ENCODE assay signal across 23 cellular contexts in the genomic region with DNA sequence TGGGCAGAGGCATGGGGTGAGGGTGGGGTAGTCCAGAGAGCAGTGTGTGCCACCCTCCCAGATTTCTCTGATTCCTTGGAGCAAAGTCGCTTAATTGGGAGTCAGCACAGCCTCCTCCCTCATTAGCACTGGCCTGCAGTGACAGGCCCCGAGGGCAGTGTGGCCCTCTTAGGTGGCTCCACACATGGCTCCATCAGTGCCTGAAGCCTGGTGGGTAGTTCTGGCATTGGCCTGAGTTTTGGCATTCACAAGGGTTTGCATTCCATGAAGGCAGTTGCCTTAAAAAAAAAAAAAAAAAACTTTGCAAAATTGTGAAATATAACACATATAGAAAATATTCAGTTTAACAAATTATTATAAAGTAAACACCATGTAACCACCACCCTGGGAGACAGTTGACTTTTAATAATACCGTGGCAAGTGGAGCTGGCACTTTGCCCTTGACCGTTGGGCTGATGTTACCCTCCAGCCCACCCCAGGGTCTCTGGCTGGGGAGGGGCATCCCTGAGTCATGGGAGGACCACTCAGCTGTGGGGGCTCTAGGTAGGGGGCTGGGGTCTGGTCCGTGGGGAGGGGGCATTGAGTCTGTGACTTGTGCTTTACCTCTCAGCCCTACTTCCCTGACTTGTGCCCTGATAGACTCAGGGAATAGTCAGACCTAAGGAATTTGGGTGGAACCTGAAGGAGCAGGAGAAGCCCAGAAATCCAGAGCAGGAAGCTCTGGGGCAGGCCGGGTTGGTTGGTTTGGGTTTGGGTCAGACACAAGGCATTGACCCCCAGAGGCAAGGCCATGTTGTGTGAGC. TPM values are rescaled to one million over a fixed set of nuclear protein-coding genes. Genes with fewer than 3 reads are reported as not detected.
DNase-seq lines count a peak whose midpoint lies in the region; ATAC-seq, FAIRE-seq and TF ChIP-seq lines count a peak whose summit lies in the region.
"Had no signal": no experiment of that assay in that cellular context is flagged by ENCODE, and none has a peak within 500 bp of the region (broad histone marks: within the 10 kb centered on the region; RNA-seq: fewer than 3 reads in every experiment).

No MANE protein-coding gene starts in this region.

- 64 to 83% methylated on average over 6 of the region's 6 CpGs for WGBS in sigmoid colon, 2 donors

- FAIRE-seq in HTR-8/SVneo (lab: Jason Lieb, UNC) = no peak
- FAIRE-seq in astrocyte (lab: Jason Lieb, UNC) = no peak
- FAIRE-seq: kidney had no signal

- TF ChIP-seq POLR2A in sigmoid colon (IDR thresholded peaks at IDR 0.05) = no peak

- no peaks in the 10 kb centered on the region for H3K4me1 Mint-ChIP-seq in astrocyte (ENCODE audit: low read depth, unreplicated experiment)
- no peaks in the 10 kb centered on the region for H3K4me1 Mint-ChIP-seq in nephron progenitor cell
- H3K4me1 Mint-ChIP-seq: naive thymus-derived CD8-positive, alpha-beta T cell had no signal

- no peak overlapping the region for H3K9ac ChIP-seq in astrocyte (ENCODE audit: low read length)
- H3K9ac ChIP-seq: KMS-11 had no signal

- ATAC-seq in GM18519 (IDR thresholded peaks at IDR 0.05; ENCODE audit: low FRiP score, unreplicated experiment) = no peak
- ATAC-seq: naive thymus-derived CD8-positive, alpha-beta T cell had no signal

- DNase-seq in EL (peak; percentile 77), HTR-8/SVneo (ENCODE audit: insufficient read length, low spot score) (peak; percentile 21), astrocyte (ENCODE audit: low read depth) (peak; percentile 9), sigmoid colon (peak; percentile 35), GM19240 (ENCODE audit: insufficient read length, low spot score) (no peak), mucosa of gallbladder (ENCODE audit: low spot score) (no peak), nephron progenitor cell (no peak)
- DNase-seq: activated CD4-positive, alpha-beta T cell treated with anti-CD3 and anti-CD28 coated beads for 4 hours; activated CD8-positive, alpha-beta memory T cell treated with anti-CD3 and anti-CD28 coated beads, Interleukin-2, amount 50 U/mL, for 4 hours; activated gamma-delta T cell; C1 segment of cervical spinal cord; GOT3; kidney; mesenchymal stem cell; naive thymus-derived CD8-positive, alpha-beta T cell; NCI-H1105 treated with DMSO at 0.1 percent for 48 hours; NCI-H2171; testis had no signal

- H4K20me1 ChIP-seq in astrocyte (ENCODE audit: insufficient read depth, low read length) = no peaks in the 10 kb centered on the region

- H3K79me2 ChIP-seq in astrocyte (ENCODE audit: insufficient read depth, low read length) = no peaks in the 10 kb centered on the region
- H3K79me2 ChIP-seq: hepatocyte had no signal

- intact Hi-C loops in sigmoid colon (cut with DNase I) = no loop called here

- H3K36me3 ChIP-seq in astrocyte (ENCODE audit: insufficient read depth, low read length) = no peaks in the 10 kb centered on the region
- no peaks in the 10 kb centered on the region for H3K36me3 ChIP-seq in sigmoid colon

- H3K9me3 Mint-ChIP-seq in astrocyte (ENCODE audit: unreplicated experiment) (peaks cover 16% of the 10 kb centered on the region), nephron progenitor cell (peaks cover 28% of the 10 kb centered on the region)

- TF ChIP-seq CTCF in astrocyte (IDR thresholded peaks at IDR 0.05; ENCODE audit: insufficient read depth, low read depth, low read length) (no peak), sigmoid colon (IDR thresholded peaks at IDR 0.05) (no peak), nephron progenitor cell (IDR thresholded peaks at IDR 0.05) (no peak)

- H3K9me3 ChIP-seq in astrocyte (ENCODE audit: insufficient read depth, low read depth, low read length) (peaks cover 8% of the 10 kb centered on the region), sigmoid colon (peaks cover 0 to 8% (median 4%) of the 10 kb centered on the region in 4 donors)
- H3K9me3 ChIP-seq: testis had no signal

- H3K4me2 ChIP-seq in astrocyte (ENCODE audit: low read length) = no peak overlapping the region
- H3K4me2 ChIP-seq: hepatocyte, KMS-11 had no signal

- H3K4me3 ChIP-seq in astrocyte (ENCODE audit: insufficient read depth, low read depth, low read length) (no peak overlapping the region), sigmoid colon (no peak overlapping the region)
- H3K4me3 ChIP-seq: hepatocyte, testis had no signal

- H3K27ac ChIP-seq in astrocyte (ENCODE audit: low read depth, low read length) (no peak overlapping the region), sigmoid colon (no peak overlapping the region)
- H3K27ac ChIP-seq: hepatocyte, HL-60, KMS-11, testis had no signal

- H3K36me3 Mint-ChIP-seq in astrocyte (ENCODE audit: low read depth, unreplicated experiment) (no peaks in the 10 kb centered on the region), nephron progenitor cell (ENCODE audit: low read depth) (peaks cover 5% of the 10 kb centered on the region)

- H3K27ac Mint-ChIP-seq in astrocyte (ENCODE audit: unreplicated experiment) (no peak overlapping the region), nephron progenitor cell (no peak overlapping the region)
- H3K27ac Mint-ChIP-seq: naive thymus-derived CD8-positive, alpha-beta T cell had no signal

- H3K27me3 ChIP-seq in astrocyte (ENCODE audit: insufficient read depth, low read length) = peaks cover 11% of the 10 kb centered on the region
- H3K27me3 ChIP-seq in sigmoid colon = no peaks in the 10 kb centered on the region
- H3K27me3 ChIP-seq: hepatocyte, testis had no signal

- no peak for TF ChIP-seq EP300 in sigmoid colon (IDR thresholded peaks at IDR 0.05)

- H3K27me3 Mint-ChIP-seq in astrocyte (ENCODE audit: low read depth, unreplicated experiment) (peaks cover 61% of the 10 kb centered on the region), nephron progenitor cell (ENCODE audit: low read depth, poor library complexity) (peaks cover 31% of the 10 kb centered on the region)

- H3K4me1 ChIP-seq in astrocyte (ENCODE audit: insufficient read depth, low read length) (no peaks in the 10 kb centered on the region), sigmoid colon (peaks cover 0 to 10% (median 3%) of the 10 kb centered on the region in 4 donors)
- H3K4me1 ChIP-seq: testis had no signal

- H2AFZ ChIP-seq in astrocyte (ENCODE audit: low read depth, low read length) = no peak overlapping the region
- H2AFZ ChIP-seq: hepatocyte had no signal

- no peak overlapping the region for H3K4me3 Mint-ChIP-seq in astrocyte (ENCODE audit: unreplicated experiment)
- no peak overlapping the region for H3K4me3 Mint-ChIP-seq in nephron progenitor cell
- H3K4me3 Mint-ChIP-seq: naive thymus-derived CD8-positive, alpha-beta T cell had no signal

RNA-seq across cellular contexts. Expression of gene PITX1, which starts 51.3 kb away (rescaled TPM):
- total RNA-seq in astrocyte = 0.52 TPM in 1 of 2 replicates, not detected in the other
- 1 to 10 TPM; 1.6 to 5.8 (median 3.5) TPM for total RNA-seq in sigmoid colon
- polyA plus RNA-seq in sigmoid colon = 1 to 10 TPM; 6.0 to 7.2 (median 6.3) TPM
- 7.3 TPM for total RNA-seq in mucosa of gallbladder
- total RNA-seq: cerebellum; kidney; naive thymus-derived CD8-positive, alpha-beta T cell had no signal
- polyA plus RNA-seq: naive thymus-derived CD8-positive, alpha-beta T cell had no signal

Comparison
In these comparisons a context has a peak if more than half of its experiments do, and no peak if none do; other contexts are left out.
1. DNase-seq: peak in EL (single experiment), HTR-8/SVneo (single experiment), astrocyte (single experiment) and sigmoid colon (single experiment); none in GM19240 (single experiment), mucosa of gallbladder (single experiment) and nephron progenitor cell (single experiment).